In genomic region chr7:76063525-76063924, GRCh38 we compare ENCODE assay signal across 14 cellular contexts. TPM values are rescaled to one million over a fixed set of nuclear protein-coding genes. Genes with fewer than 3 reads are reported as not detected.
DNase-seq lines count a peak whose midpoint lies in the region; ATAC-seq and TF ChIP-seq lines count a peak whose summit lies in the region.
"Had no signal": no experiment of that assay in that cellular context is flagged by ENCODE, and none has a peak within 500 bp of the region (broad histone marks: within the 10 kb centered on the region; RNA-seq: fewer than 3 reads in every experiment).

No MANE protein-coding gene starts in this region.

- H3K4me3 ChIP-seq in spleen, result no peak overlapping the region
- H3K4me3 ChIP-seq: ovary had no signal

- no peak for TF ChIP-seq CTCF in spleen (IDR thresholded peaks at IDR 0.05 in 8 of 11, conservative IDR thresholded peaks at IDR 0.05 in 3 of 11)

- ATAC-seq in esophagus mucosa, result peak; percentile 84

- DNase-seq in NCI-H748 (lab: John Stamatoyannopoulos, UW; ENCODE audit: unreplicated experiment) (peak; percentile 43), NCI-H748 treated with DMSO at 0.1 percent for 48 hours (lab: John Stamatoyannopoulos, UW) (no peak), NCI-H2196 (lab: John Stamatoyannopoulos, UW; ENCODE audit: unreplicated experiment) (peak; percentile 49), spleen (peak; percentile 58), ecto neural progenitor cell (ENCODE audit: low spot score) (no peak), activated gamma-delta T cell (lab: John Stamatoyannopoulos, UW) (no peak), NCI-H1930 (lab: John Stamatoyannopoulos, UW) (no peak)
- DNase-seq: activated CD4-positive, CD25-positive, alpha-beta regulatory T cell; activated T-cell treated with anti-CD3 and anti-CD28 coated beads for 4 hours; HCEC 1CT; NK-92 treated with Interleukin-12 subunit alpha and Interleukin-12 subunit beta, amount 100 ng/mL, for 24 hours; SW 1271 had no signal

- peaks cover 0 to 6% (median 2%) of the 10 kb centered on the region in 6 donors for H3K4me1 ChIP-seq in spleen

- intact Hi-C loops in spleen (cut with DNase I; ENCODE audit: low total_unique reads), result no loop called here

- H3K27ac ChIP-seq in spleen, result no peak overlapping the region
- H3K27ac ChIP-seq: ovary had no signal

- TF ChIP-seq POLR2A in spleen (IDR thresholded peaks at IDR 0.05), result no peak

- 81 to 91% (median 90%) methylated on average over 8 to 14 of the region's 14 CpGs for WGBS in spleen, 5 donors

- H3K27me3 ChIP-seq in spleen (replicated peaks in 1 of 7), result no peaks in the 10 kb centered on the region
- H3K27me3 ChIP-seq: ovary had no signal

- no peaks in the 10 kb centered on the region for H3K9me3 ChIP-seq in spleen
- H3K9me3 ChIP-seq: ovary had no signal

- peaks cover 3 to 96% (median 93%) of the 10 kb centered on the region in 6 donors for H3K36me3 ChIP-seq in spleen
- H3K36me3 ChIP-seq: ovary had no signal

RNA-seq across cellular contexts. Expression of gene MDH2, which starts 15.6 kb away (rescaled TPM):
- total RNA-seq in esophagus mucosa (204 TPM), spleen (100 to 1,000 TPM in 3 of 7 donors, 10 to 100 TPM in 4; 62.2 to 129 (median 97.7) TPM)
- polyA plus RNA-seq in spleen, result 10 to 100 TPM; 45.5 to 74.1 (median 71.4) TPM

RNA-seq across cellular contexts. Expression of gene STYXL1, which starts 15.7 kb away (rescaled TPM):
- total RNA-seq in esophagus mucosa, result 37.6 TPM
- total RNA-seq in spleen, result 10 to 100 TPM; 18.3 to 48.8 (median 28.4) TPM
- polyA plus RNA-seq in spleen, result 10 to 100 TPM; 36.3 to 60.4 (median 45.0) TPM

Comparison
In these comparisons a context has a peak if more than half of its experiments do, and no peak if none do; other contexts are left out.
1. DNase-seq: peak in NCI-H748 (single experiment), NCI-H2196 (single experiment) and spleen (single experiment); none in NCI-H748 treated with DMSO at 0.1 percent for 48 hours (single experiment), ecto neural progenitor cell (single experiment), activated gamma-delta T cell (single experiment) and NCI-H1930 (0 of 2).